In the genomic region with DNA sequence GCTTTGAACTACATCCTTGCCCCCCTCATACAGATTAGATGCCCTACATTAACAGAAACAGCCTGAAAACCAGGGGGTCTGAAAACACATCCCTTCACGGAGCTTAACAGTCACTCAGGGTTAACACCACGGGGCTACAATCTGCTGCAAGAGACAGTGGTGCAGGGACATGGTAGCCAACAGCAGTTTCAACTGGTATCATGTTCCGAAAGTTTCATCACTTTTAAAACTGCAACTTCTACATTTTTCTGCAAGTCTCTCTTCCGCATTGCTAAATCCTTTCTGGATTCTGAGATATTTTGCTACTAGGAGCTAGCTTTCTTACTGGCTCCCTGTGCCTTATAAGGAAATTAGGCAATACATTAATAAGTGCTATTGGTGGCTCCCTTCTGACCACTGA, we compare ENCODE assay signal across 1 cellular context.
TF ChIP-seq lines count a peak whose summit lies in the region.

No MANE protein-coding gene starts in this region.

TF ChIP-seq in H1, 55 proteins besides CTCF, POLR2A, EP300 and RAD21:
- no peak for TF ChIP-seq FOSL1 (IDR thresholded peaks at IDR 0.05; ENCODE audit: insufficient read depth, low read depth, low read length)
